In the genomic region with DNA sequence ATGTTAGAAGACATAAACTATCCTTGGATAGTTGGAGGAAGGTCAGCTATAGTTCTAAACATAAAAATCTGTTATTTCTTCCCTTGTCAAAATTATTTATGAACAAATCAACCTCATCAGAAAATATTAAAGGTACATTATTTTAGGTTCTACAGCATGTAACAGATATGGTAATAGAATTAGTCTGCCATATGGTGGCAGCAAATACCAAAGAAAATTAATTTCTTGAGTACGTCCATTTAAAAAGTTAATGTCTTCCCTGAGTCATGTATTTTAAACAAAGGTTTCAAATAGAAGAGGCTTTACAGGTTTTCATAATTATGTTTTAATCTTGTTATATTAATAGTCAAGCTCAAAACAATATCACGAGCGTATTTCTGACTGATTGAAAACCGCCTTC, we compare ENCODE assay signal across 8 cellular contexts. TPM values are rescaled to one million over a fixed set of nuclear protein-coding genes. Genes with fewer than 3 reads are reported as not detected.
DNase-seq lines count a peak whose midpoint lies in the region; ATAC-seq and TF ChIP-seq lines count a peak whose summit lies in the region.

No MANE protein-coding gene starts in this region.

- H3K4me3 Mint-ChIP-seq in progenitor cell of endocrine pancreas (ENCODE audit: low read depth): no peak overlapping the region
- no peak overlapping the region for H3K4me3 Mint-ChIP-seq in activated CD8-positive, alpha-beta memory T cell treated with anti-CD3 and anti-CD28 coated beads, Interleukin-2, amount 10 ng/mL, durations not matched to agents 7 days and 5 days

- H3K4me1 Mint-ChIP-seq in progenitor cell of endocrine pancreas (ENCODE audit: low read depth): no peaks in the 10 kb centered on the region
- peaks cover 48% of the 10 kb centered on the region for H3K4me1 Mint-ChIP-seq in activated CD8-positive, alpha-beta memory T cell treated with anti-CD3 and anti-CD28 coated beads, Interleukin-2, amount 10 ng/mL, durations not matched to agents 7 days and 5 days

- no peaks in the 10 kb centered on the region for H3K9me3 Mint-ChIP-seq in progenitor cell of endocrine pancreas (ENCODE audit: low read depth)
- no peaks in the 10 kb centered on the region for H3K9me3 Mint-ChIP-seq in activated CD8-positive, alpha-beta memory T cell treated with anti-CD3 and anti-CD28 coated beads, Interleukin-2, amount 10 ng/mL, durations not matched to agents 7 days and 5 days (ENCODE audit: low read depth)

- peak; percentile 27 for TF ChIP-seq CTCF in progenitor cell of endocrine pancreas (IDR thresholded peaks at IDR 0.05; ENCODE audit: unreplicated experiment)

- ATAC-seq in HG02973 (IDR thresholded peaks at IDR 0.05; ENCODE audit: unreplicated experiment) (no peak), HG03342 (IDR thresholded peaks at IDR 0.05; ENCODE audit: unreplicated experiment) (no peak)
- no peak for ATAC-seq in activated CD8-positive, alpha-beta memory T cell treated with anti-CD3 and anti-CD28 coated beads, Interleukin-2, amount 10 ng/mL, durations not matched to agents 7 days and 5 days

- no peaks in the 10 kb centered on the region for H3K27me3 Mint-ChIP-seq in progenitor cell of endocrine pancreas
- no peaks in the 10 kb centered on the region for H3K27me3 Mint-ChIP-seq in activated CD8-positive, alpha-beta memory T cell treated with anti-CD3 and anti-CD28 coated beads, Interleukin-2, amount 10 ng/mL, durations not matched to agents 7 days and 5 days

- H3K36me3 Mint-ChIP-seq in progenitor cell of endocrine pancreas (ENCODE audit: insufficient read depth): no peaks in the 10 kb centered on the region
- H3K36me3 Mint-ChIP-seq in activated CD8-positive, alpha-beta memory T cell treated with anti-CD3 and anti-CD28 coated beads, Interleukin-2, amount 10 ng/mL, durations not matched to agents 7 days and 5 days: peaks cover 3% of the 10 kb centered on the region

- peak; percentile 40 for DNase-seq in NCI-H748 (lab: John Stamatoyannopoulos, UW; ENCODE audit: unreplicated experiment)
- DNase-seq in NCI-H748 treated with DMSO at 0.1 percent for 48 hours (lab: John Stamatoyannopoulos, UW): no peak
- peak; percentile 38 for DNase-seq in NCI-H524 treated with DMSO at 0.1 percent for 48 hours (lab: John Stamatoyannopoulos, UW)
- DNase-seq in epithelial cell of prostate (ENCODE audit: low read depth, low spot score): peak; percentile 5
- no peak for DNase-seq in progenitor cell of endocrine pancreas (ENCODE audit: low spot score, unreplicated experiment)
- no peak for DNase-seq in activated CD8-positive, alpha-beta memory T cell treated with anti-CD3 and anti-CD28 coated beads, Interleukin-2, amount 10 ng/mL, durations not matched to agents 7 days and 5 days

- CTCF ChIA-PET in activated CD8-positive, alpha-beta memory T cell treated with anti-CD3 and anti-CD28 coated beads, Interleukin-2, amount 10 ng/mL, durations not matched to agents 7 days and 5 days (lab: Charles Lee): interaction anchor here (1.0 to 1.6 kb wide), 5 partner anchors 19 to 449 kb away, joined by 3 to 5 read pairs (median 3); partner anchors contain the start of genes ANKRD28, DPH3 and OXNAD1

- H3K27ac ChIP-seq in epithelial cell of prostate: no peak overlapping the region

- H3K27ac Mint-ChIP-seq in progenitor cell of endocrine pancreas: no peak overlapping the region
- H3K27ac Mint-ChIP-seq in activated CD8-positive, alpha-beta memory T cell treated with anti-CD3 and anti-CD28 coated beads, Interleukin-2, amount 10 ng/mL, durations not matched to agents 7 days and 5 days: no peak overlapping the region

RNA-seq across cellular contexts. Expression of gene ANKRD28, which starts 17.9 kb away (rescaled TPM):
- 63.7 and 66.1 TPM in 2 replicates for total RNA-seq in progenitor cell of endocrine pancreas
- 10 to 100 TPM; 56.3 to 73.6 TPM for total RNA-seq in activated CD8-positive, alpha-beta memory T cell treated with anti-CD3 and anti-CD28 coated beads, Interleukin-2, amount 10 ng/mL, durations not matched to agents 7 days and 5 days

Comparison
In these comparisons a context has a peak if more than half of its experiments do, and no peak if none do; other contexts are left out.
1. DNase-seq: peak in NCI-H748 (single experiment), NCI-H524 treated with DMSO at 0.1 percent for 48 hours (single experiment) and epithelial cell of prostate (single experiment); none in NCI-H748 treated with DMSO at 0.1 percent for 48 hours (single experiment), progenitor cell of endocrine pancreas (single experiment) and activated CD8-positive, alpha-beta memory T cell treated with anti-CD3 and anti-CD28 coated beads, Interleukin-2, amount 10 ng/mL, durations not matched to agents 7 days and 5 days (single experiment).